ENCODE assay signal across 9 cellular contexts in genomic region chr17:46020023-46020735, GRCh38. TPM values are rescaled to one million over a fixed set of nuclear protein-coding genes. Genes with fewer than 3 reads are reported as not detected.
DNase-seq lines count a peak whose midpoint lies in the region; ATAC-seq and FAIRE-seq lines count a peak whose summit lies in the region.
"Had no signal": no experiment of that assay in that cellular context is flagged by ENCODE, and none has a peak within 500 bp of the region (broad histone marks: within the 10 kb centered on the region; RNA-seq: fewer than 3 reads in every experiment).

No MANE protein-coding gene starts in this region.

- DNase-seq in activated CD4-positive, alpha-beta T cell treated with anti-CD3 and anti-CD28 coated beads, Interleukin-2, amount 50 U/mL, for 4 hours, result peak; percentile 41 to 45
- DNase-seq in stimulated activated CD8-positive, alpha-beta memory T cell treated with anti-CD3 and anti-CD28 coated beads, Interleukin-15, amount 100 ng/mL, for 4 hours (ENCODE audit: low read depth in 2 of 2), result peak; percentile 21 to 23
- DNase-seq in RCC 7860 (ENCODE audit: low spot score) (no peak), NCI-H526 treated with DMSO at 0.1 percent for 48 hours (lab: John Stamatoyannopoulos, UW) (no peak)
- DNase-seq: SJCRH30 had no signal

- ATAC-seq in GM21528 (IDR thresholded peaks at IDR 0.05; ENCODE audit: low FRiP score, unreplicated experiment), result peak; percentile 58
- peak; percentile 59 for ATAC-seq in esophagus mucosa
- no peak for ATAC-seq in GM18861 (IDR thresholded peaks at IDR 0.05; ENCODE audit: unreplicated experiment)
- no peak for ATAC-seq in HG03439 (IDR thresholded peaks at IDR 0.05; ENCODE audit: unreplicated experiment)

- FAIRE-seq in RCC 7860 (lab: Jason Lieb, UNC), result no peak

RNA-seq across cellular contexts. Expression of gene STH, which starts 21.1 kb away (rescaled TPM):
- not detected for total RNA-seq in esophagus mucosa
- total RNA-seq: SJCRH30 had no signal

Comparison
In these comparisons a context has a peak if more than half of its experiments do, and no peak if none do; other contexts are left out.
1. ATAC-seq: peak in GM21528 (single experiment) and esophagus mucosa (single experiment); none in GM18861 (single experiment) and HG03439 (single experiment).
2. DNase-seq: peak in activated CD4-positive, alpha-beta T cell treated with anti-CD3 and anti-CD28 coated beads, Interleukin-2, amount 50 U/mL, for 4 hours (2 of 2) and stimulated activated CD8-positive, alpha-beta memory T cell treated with anti-CD3 and anti-CD28 coated beads, Interleukin-15, amount 100 ng/mL, for 4 hours (2 of 2); none in RCC 7860 (single experiment) and NCI-H526 treated with DMSO at 0.1 percent for 48 hours (single experiment).